ENCODE assay signal across 16 cellular contexts in the genomic region with DNA sequence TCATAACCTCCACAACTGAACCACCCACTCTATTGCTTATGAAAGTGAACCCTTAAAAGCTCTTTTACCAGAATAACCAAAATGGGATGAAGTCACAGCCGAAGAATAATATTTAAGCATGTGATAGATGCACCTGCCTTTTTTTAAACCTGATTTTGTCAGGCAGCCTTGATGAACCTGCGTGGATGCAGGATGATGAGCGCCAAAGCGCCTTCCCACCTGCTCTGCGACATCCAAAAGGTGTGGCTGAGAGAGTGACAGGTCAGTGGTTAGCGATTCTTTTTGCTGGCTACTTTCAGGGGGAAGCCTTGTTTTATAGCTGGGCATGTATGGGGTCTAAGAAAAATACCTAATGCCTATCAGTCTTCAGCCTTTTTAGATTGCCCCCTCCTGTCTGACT.
"Had no signal": no experiment of that assay in that cellular context is flagged by ENCODE, and none has a peak within 500 bp of the region (broad histone marks: within the 10 kb centered on the region; RNA-seq: fewer than 3 reads in every experiment).

No MANE protein-coding gene starts in this region.

- H3K36me3 ChIP-seq: esophagus muscularis mucosa, gastroesophageal sphincter, heart right ventricle, left lung, lower lobe of right lung had no signal

- DNase-seq: dermis blood vessel endothelial cell; dorsolateral prefrontal cortex; effector CD4-positive, alpha-beta T cell; effector memory CD4-positive, alpha-beta T cell; foreskin keratinocyte; heart right ventricle; hippocampal formation; left cardiac atrium; left lung; left ventricle myocardium superior; lower lobe of right lung; mesenchymal stem cell; mucosa of descending colon had no signal

- H3K9me3 ChIP-seq: esophagus muscularis mucosa, gastroesophageal sphincter, heart right ventricle, left lung, lower lobe of right lung, mucosa of descending colon had no signal

- H3K27me3 ChIP-seq: foreskin keratinocyte had no signal

- H3K27ac ChIP-seq: coronary artery, dorsolateral prefrontal cortex, esophagus muscularis mucosa, foreskin keratinocyte, gastroesophageal sphincter, heart right ventricle, left lung, lower lobe of right lung had no signal

- H3K4me3 ChIP-seq: coronary artery, dorsolateral prefrontal cortex, esophagus muscularis mucosa, gastroesophageal sphincter, heart right ventricle, left lung, lower lobe of right lung, mucosa of descending colon had no signal
